In the genomic region with DNA sequence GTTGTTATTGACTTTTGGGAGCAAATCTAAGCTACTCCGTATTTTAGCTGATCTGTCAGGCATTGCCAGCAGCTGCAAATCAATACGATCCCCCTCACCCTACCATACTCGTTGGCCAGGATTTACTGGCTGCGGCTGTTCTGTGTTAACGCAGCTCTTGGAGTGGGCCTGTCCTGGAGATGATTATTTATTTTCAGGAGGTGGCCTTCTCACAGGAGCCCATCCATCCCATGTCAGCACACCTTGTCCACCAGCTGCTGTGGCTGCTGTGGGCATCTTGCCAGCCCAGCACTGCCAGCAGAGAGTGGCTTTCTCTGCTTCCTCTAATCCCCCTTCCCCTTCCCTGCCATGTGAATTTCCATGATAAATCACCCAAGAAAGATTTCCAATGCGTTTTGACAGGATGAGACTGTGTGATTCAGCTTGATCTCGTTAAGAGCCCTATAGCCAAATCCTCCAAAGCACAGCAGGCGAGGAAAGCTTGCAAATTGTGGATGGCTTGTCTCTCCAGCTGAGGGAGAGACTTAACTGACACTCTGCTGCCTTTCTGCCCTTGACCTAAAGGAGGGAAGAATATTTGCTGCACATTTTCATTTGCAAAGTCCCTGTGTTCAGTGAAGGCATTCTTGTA, we compare ENCODE assay signal across 12 cellular contexts.
DNase-seq lines count a peak whose midpoint lies in the region; ATAC-seq and TF ChIP-seq lines count a peak whose summit lies in the region.
"Had no signal": no experiment of that assay in that cellular context is flagged by ENCODE, and none has a peak within 500 bp of the region (broad histone marks: within the 10 kb centered on the region; RNA-seq: fewer than 3 reads in every experiment).

No MANE protein-coding gene starts in this region.

- peak; percentile 37 for DNase-seq in left ventricle myocardium superior
- DNase-seq in cardiac septum (ENCODE audit: low spot score): no peak
- peak; percentile 88 for DNase-seq in NCI-H345 treated with DMSO at 0.1 percent for 48 hours (lab: John Stamatoyannopoulos, UW; ENCODE audit: unreplicated experiment)
- DNase-seq in WERI-Rb-1: peak; percentile 82
- DNase-seq in ureter (ENCODE audit: low spot score): no peak
- no peak for DNase-seq in SW480 (ENCODE audit: low spot score)
- DNase-seq in activated gamma-delta T cell treated with Interleukin-2 at 50 U/mL for 16 hours: no peak
- DNase-seq: Karpas-422, psoas muscle, thyroid gland had no signal

- H3K9me3 ChIP-seq in WERI-Rb-1 (ENCODE audit: severe bottlenecking): no peaks in the 10 kb centered on the region
- H3K9me3 ChIP-seq: psoas muscle, thyroid gland had no signal

- no peak for TF ChIP-seq CTCF in WERI-Rb-1 (IDR thresholded peaks at IDR 0.05; ENCODE audit: low read depth, low read length)

- H3K4me3 ChIP-seq in WERI-Rb-1 (ENCODE audit: low read depth, low read length): peak overlapping the region; percentile 20
- H3K4me3 ChIP-seq: psoas muscle, thyroid gland had no signal

- ATAC-seq in left ventricle myocardium superior (peak; percentile 56), GM19328 (IDR thresholded peaks at IDR 0.05; ENCODE audit: unreplicated experiment) (no peak)
- ATAC-seq: psoas muscle had no signal

- H3K36me3 ChIP-seq in WERI-Rb-1: no peaks in the 10 kb centered on the region
- H3K36me3 ChIP-seq: thyroid gland had no signal

- H3K27me3 ChIP-seq in WERI-Rb-1 (ENCODE audit: insufficient read depth, low read depth, severe bottlenecking): no peaks in the 10 kb centered on the region
- H3K27me3 ChIP-seq: thyroid gland had no signal

- H3K27ac ChIP-seq in WERI-Rb-1: peak overlapping the region; percentile 27
- H3K27ac ChIP-seq: psoas muscle, thyroid gland, VCaP had no signal

- intact Hi-C loops in left ventricle myocardium superior (cut with micrococcal nuclease) (no loop called here), cardiac septum (cut with DNase I) (no loop called here)

Comparison
In these comparisons a context has a peak if more than half of its experiments do, and no peak if none do; other contexts are left out.
1. DNase-seq: peak in left ventricle myocardium superior (single experiment), NCI-H345 treated with DMSO at 0.1 percent for 48 hours (single experiment) and WERI-Rb-1 (single experiment); none in cardiac septum (single experiment), ureter (single experiment), SW480 (single experiment) and activated gamma-delta T cell treated with Interleukin-2 at 50 U/mL for 16 hours (single experiment).